ENCODE assay signal across 15 cellular contexts in genomic region chr11:127962416-127962815, GRCh38.
DNase-seq lines count a peak whose midpoint lies in the region; ATAC-seq and TF ChIP-seq lines count a peak whose summit lies in the region.
"Had no signal": no experiment of that assay in that cellular context is flagged by ENCODE, and none has a peak within 500 bp of the region (broad histone marks: within the 10 kb centered on the region; RNA-seq: fewer than 3 reads in every experiment).

No MANE protein-coding gene starts in this region.

- no peak overlapping the region for H3K4me3 ChIP-seq in fibroblast of mammary gland (ENCODE audit: control insufficient read depth, low read depth, low read length)
- H3K4me3 ChIP-seq: BLaER1, GM12878, HAP-1 had no signal

- ATAC-seq in GM21825 (IDR thresholded peaks at IDR 0.05; ENCODE audit: unreplicated experiment) = no peak
- ATAC-seq: GM12878 had no signal

- no peak for TF ChIP-seq CTCF in HFFc6 (IDR thresholded peaks at IDR 0.05)
- no peak for TF ChIP-seq CTCF in fibroblast of mammary gland (conservative IDR thresholded peaks at IDR 0.05; ENCODE audit: control insufficient read depth, insufficient read depth, low read depth, low read length)

- peaks cover 9% of the 10 kb centered on the region; the same call in 1 of the 2 replicates for H3K4me1 Mint-ChIP-seq in HFFc6 (ENCODE audit: low read depth)
- H3K4me1 Mint-ChIP-seq: CD14-positive monocyte; CD4-positive, alpha-beta memory T cell had no signal

- no peak overlapping the region for H3K4me3 Mint-ChIP-seq in HFFc6
- H3K4me3 Mint-ChIP-seq: CD14-positive monocyte; CD4-positive, alpha-beta memory T cell had no signal

- DNase-seq in EH (ENCODE audit: low read depth) (peak; percentile 6), HFFc6 (peak; percentile 1), fibroblast of mammary gland (ENCODE audit: low read depth) (peak; percentile 31), cerebellum (ENCODE audit: low spot score) (no peak)
- no peak for DNase-seq in stimulated activated CD4-positive, alpha-beta T cell treated with anti-CD3 and anti-CD28 coated beads, Interleukin-4, amount 100 ng/mL, for 4 hours
- no peak for DNase-seq in activated naive CD4-positive, alpha-beta T cell treated with anti-CD3 and anti-CD28 coated beads, Interleukin-2, amount 50 U/mL, for 16 hours
- DNase-seq: CD4-positive, alpha-beta memory T cell; DMS153; DMS79; GF-D8 had no signal

- H3K27me3 Mint-ChIP-seq in HFFc6 (ENCODE audit: insufficient read depth) = no peaks in the 10 kb centered on the region; the same call in 1 of the 2 replicates

- no peak overlapping the region for H3K27ac Mint-ChIP-seq in HFFc6
- H3K27ac Mint-ChIP-seq: CD14-positive monocyte; CD4-positive, alpha-beta memory T cell had no signal

- H3K36me3 Mint-ChIP-seq in HFFc6 (ENCODE audit: low read depth) = no peaks in the 10 kb centered on the region
- H3K36me3 Mint-ChIP-seq: CD14-positive monocyte; CD4-positive, alpha-beta memory T cell had no signal

- no peaks in the 10 kb centered on the region for H3K9me3 Mint-ChIP-seq in HFFc6
- H3K9me3 Mint-ChIP-seq: CD4-positive, alpha-beta memory T cell had no signal

Comparison
In these comparisons a context has a peak if more than half of its experiments do, and no peak if none do; other contexts are left out.
1. DNase-seq: peak in EH (single experiment), HFFc6 (single experiment) and fibroblast of mammary gland (single experiment); none in stimulated activated CD4-positive, alpha-beta T cell treated with anti-CD3 and anti-CD28 coated beads, Interleukin-4, amount 100 ng/mL, for 4 hours (0 of 2), activated naive CD4-positive, alpha-beta T cell treated with anti-CD3 and anti-CD28 coated beads, Interleukin-2, amount 50 U/mL, for 16 hours (single experiment) and cerebellum (single experiment).